In genomic region chr15:93477721-93478120, GRCh38 we compare ENCODE assay signal across 17 cellular contexts.
A peak's percentile ranks its signal among the peaks of the same experiment; 100 is the strongest.
DNase-seq lines count a peak whose midpoint lies in the region; ATAC-seq and TF ChIP-seq lines count a peak whose summit lies in the region.
"Had no signal": no experiment of that assay in that cellular context is flagged by ENCODE, and none has a peak within 500 bp of the region (broad histone marks: within the 10 kb centered on the region; RNA-seq: fewer than 3 reads in every experiment).

No MANE protein-coding gene starts in this region.

- TF ChIP-seq EP300 in esophagus muscularis mucosa (IDR thresholded peaks at IDR 0.05) (no peak), suprapubic skin (IDR thresholded peaks at IDR 0.05) (no peak)

- H2BK12ac ChIP-seq in H9 (ENCODE audit: insufficient read length, low read depth, low read length) = no peak overlapping the region
- no peak overlapping the region for H2BK12ac ChIP-seq in neuronal stem cell (ENCODE audit: low read length)

- WGBS in H9 (ENCODE audit: extremely low coverage, insufficient read length, low lambda C conversion rate) = no CpG with 5 or more reads among the region's 4 CpGs
- 41 to 68% methylated on average over 4 of the region's 4 CpGs for WGBS in body of pancreas, 2 donors
- no CpG with 5 or more reads among the region's 4 CpGs for WGBS in neuronal stem cell (ENCODE audit: extremely low coverage in 2 of 2, insufficient read length in 2 of 2, insufficient replicate concordance in 1 of 2), 2 donors
- whole genome bisulfite sequencing in esophagus muscularis mucosa = 67% methylated on average over 4 of the region's 4 CpGs
- 68% methylated on average over 4 of the region's 4 CpGs for WGBS in suprapubic skin

- H3K4me2 ChIP-seq in H9 (ENCODE audit: insufficient read depth, insufficient read length, low read length) (no peak overlapping the region), neuronal stem cell (ENCODE audit: insufficient read depth, low read length, poor library complexity, severe bottlenecking) (no peak overlapping the region)
- H3K4me2 ChIP-seq: A549 had no signal

- H3K23me2 ChIP-seq in H9 (ENCODE audit: insufficient read length, low read depth, low read length, poor library complexity, severe bottlenecking) = no peaks in the 10 kb centered on the region

- no peak overlapping the region for H2BK20ac ChIP-seq in H9 (ENCODE audit: low read depth, low read length, poor library complexity, severe bottlenecking)

- no peak overlapping the region for H3K4me3 ChIP-seq in body of pancreas
- H3K4me3 ChIP-seq in left ventricle myocardium inferior = no peak overlapping the region
- H3K4me3 ChIP-seq in neuronal stem cell (ENCODE audit: low read length in 2 of 2) = no peak overlapping the region
- H3K4me3 ChIP-seq in esophagus muscularis mucosa = no peak overlapping the region
- no peak overlapping the region for H3K4me3 ChIP-seq in suprapubic skin
- H3K4me3 ChIP-seq: A549, K562 had no signal

- H3K9me3 ChIP-seq in H9 (ENCODE audit: control insufficient read depth, low read depth, low read length) (no peaks in the 10 kb centered on the region), body of pancreas (no peaks in the 10 kb centered on the region), left ventricle myocardium inferior (replicated peaks) (no peaks in the 10 kb centered on the region), neuronal stem cell (replicated peaks in 1 of 2; ENCODE audit: control insufficient read depth in 2 of 2, insufficient read depth in 1 of 2, low read depth in 1 of 2, low read length in 2 of 2) (peaks cover 0 to 25% of the 10 kb centered on the region in 2 donors), esophagus muscularis mucosa (no peaks in the 10 kb centered on the region), suprapubic skin (no peaks in the 10 kb centered on the region)
- H3K9me3 ChIP-seq: A549 had no signal

- H3K27me3 Mint-ChIP-seq in H9 (ENCODE audit: low read depth) = peaks cover 29% of the 10 kb centered on the region
- H3K27me3 Mint-ChIP-seq: CD4-positive, alpha-beta T cell had no signal

- DNase-seq in H9 = no peak
- peak in 1 of 4 donors; percentile 23 for DNase-seq in body of pancreas
- no peak for DNase-seq in left ventricle myocardium inferior
- DNase-seq in neuronal stem cell (ENCODE audit: low spot score) = no peak
- no peak for DNase-seq in NCI-H2227 treated with DMSO at 0.1 percent for 48 hours (lab: John Stamatoyannopoulos, UW)
- no peak for DNase-seq in esophagus muscularis mucosa (ENCODE audit: extremely low spot score)
- DNase-seq in T1000 (lab: John Stamatoyannopoulos, UW) = no peak
- DNase-seq in suprapubic skin (ENCODE audit: low spot score in 2 of 2) = no peak
- DNase-seq: CD4-positive, alpha-beta T cell; EL; NCI-H1092 treated with DMSO at 0.1 percent for 48 hours; NCI-H2081; NCI-H748 treated with DMSO at 0.1 percent for 48 hours; OCI-M1; SHP77 treated with DMSO at 0.1 percent for 48 hours had no signal

- H3K36me3 Mint-ChIP-seq in H9 (ENCODE audit: insufficient read depth in 1 of 3, low read depth in 3 of 3) = peaks cover 0 to 9% (median 7%) of the 10 kb centered on the region in 3 experiments; a peak in 5 of 7 replicates

- H4K91ac ChIP-seq in H9 (ENCODE audit: insufficient read length, low read depth, low read length) = no peak overlapping the region
- H4K91ac ChIP-seq in neuronal stem cell (ENCODE audit: low read depth, low read length, poor library complexity) = no peak overlapping the region

- H3K18ac ChIP-seq in H9 (ENCODE audit: insufficient read length, low read depth, low read length) (no peak overlapping the region), neuronal stem cell (ENCODE audit: low read length) (no peak overlapping the region)

- H3K9ac ChIP-seq in H9 (ENCODE audit: extremely low read depth, insufficient read length, low read length) (no peak overlapping the region), neuronal stem cell (ENCODE audit: low read depth, low read length, poor library complexity) (no peak overlapping the region)

- TF ChIP-seq CTCF in H9 (conservative IDR thresholded peaks at IDR 0.05) (peak; percentile 39; the same call in 2 of the 3 replicates), body of pancreas (IDR thresholded peaks at IDR 0.05) (peak in 1 of 7 experiments; percentile 18), left ventricle myocardium inferior (IDR thresholded peaks at IDR 0.05; ENCODE audit: borderline replicate concordance) (no peak), esophagus muscularis mucosa (IDR thresholded peaks at IDR 0.05) (no peak), suprapubic skin (IDR thresholded peaks at IDR 0.05) (no peak)

- H3K4me1 ChIP-seq in H9 (ENCODE audit: insufficient read depth, low read length) = peaks cover 21% of the 10 kb centered on the region; the same call in 1 of the 2 replicates
- H3K4me1 ChIP-seq in body of pancreas = peaks cover 46% of the 10 kb centered on the region
- no peaks in the 10 kb centered on the region for H3K4me1 ChIP-seq in left ventricle myocardium inferior
- H3K4me1 ChIP-seq in neuronal stem cell (ENCODE audit: control insufficient read depth in 2 of 2, insufficient read depth in 1 of 2, low read depth in 1 of 2, low read length in 2 of 2) = peaks cover 15 to 20% of the 10 kb centered on the region in 2 donors
- H3K4me1 ChIP-seq in esophagus muscularis mucosa = peaks cover 0 to 4% (median 0%) of the 10 kb centered on the region in 4 donors
- peaks cover 10% of the 10 kb centered on the region for H3K4me1 ChIP-seq in suprapubic skin
- H3K4me1 ChIP-seq: A549 had no signal

- no peak overlapping the region for H3K4me3 Mint-ChIP-seq in H9
- H3K4me3 Mint-ChIP-seq: CD4-positive, alpha-beta T cell had no signal

- intact Hi-C loops in body of pancreas (cut with DNase I) (no loop called here), left ventricle myocardium inferior (cut with micrococcal nuclease) (no loop called here), esophagus muscularis mucosa (cut with DNase I) (no loop called here)

- H2AK5ac ChIP-seq in H9 (ENCODE audit: insufficient read length, low read length) (no peak overlapping the region), neuronal stem cell (ENCODE audit: low read depth, low read length) (no peak overlapping the region)

- H3K27me3 ChIP-seq in H9 (ENCODE audit: insufficient read depth, low read length) = no peaks in the 10 kb centered on the region
- H3K27me3 ChIP-seq in body of pancreas = no peaks in the 10 kb centered on the region
- H3K27me3 ChIP-seq in left ventricle myocardium inferior (ENCODE audit: low read depth) = no peaks in the 10 kb centered on the region
- no peaks in the 10 kb centered on the region for H3K27me3 ChIP-seq in neuronal stem cell (ENCODE audit: control insufficient read depth in 3 of 3, insufficient read depth in 3 of 3, low read depth in 1 of 3, low read length in 3 of 3)
- no peaks in the 10 kb centered on the region for H3K27me3 ChIP-seq in esophagus muscularis mucosa
- H3K27me3 ChIP-seq in suprapubic skin = no peaks in the 10 kb centered on the region

- H2BK15ac ChIP-seq in H9 (ENCODE audit: low read depth, low read length) (no peak overlapping the region), neuronal stem cell (ENCODE audit: low read length) (no peak overlapping the region)

- H4K8ac ChIP-seq in H9 (replicated peaks; ENCODE audit: insufficient read length, low read depth, low read length) (no peak overlapping the region), neuronal stem cell (ENCODE audit: low read depth, low read length) (no peak overlapping the region)

- H3K4ac ChIP-seq in H9 (ENCODE audit: low read depth, low read length) = no peak overlapping the region
- H3K4ac ChIP-seq in neuronal stem cell (ENCODE audit: low read length) = no peak overlapping the region

- peak; percentile 36 for ATAC-seq in body of pancreas
- ATAC-seq: A549, K562 had no signal

- no peak overlapping the region for H4K5ac ChIP-seq in H9 (ENCODE audit: insufficient read length, low read depth, low read length)

- H2BK120ac ChIP-seq in H9 (ENCODE audit: low read depth, low read length, poor library complexity, severe bottlenecking) = no peak overlapping the region
- no peak overlapping the region for H2BK120ac ChIP-seq in neuronal stem cell (ENCODE audit: low read depth, low read length)

- H3K56ac ChIP-seq in H9 (ENCODE audit: insufficient read length, low read depth, low read length) = no peak overlapping the region

- peak overlapping the region in 2 of 3 experiments; percentile 28 to 34; a peak in 4 of 7 replicates for H3K27ac Mint-ChIP-seq in H9
- H3K27ac Mint-ChIP-seq: CD4-positive, alpha-beta T cell had no signal

- H3K23ac ChIP-seq in H9 (ENCODE audit: insufficient read length, low read depth, low read length) = no peak overlapping the region
- no peak overlapping the region for H3K23ac ChIP-seq in neuronal stem cell (ENCODE audit: low read depth, low read length, poor library complexity)

- H3K27ac ChIP-seq in H9 (ENCODE audit: insufficient read length, low read depth, low read length) = no peak overlapping the region
- peak overlapping the region in 1 of 4 donors; percentile 3 for H3K27ac ChIP-seq in body of pancreas
- peak overlapping the region; percentile 45 for H3K27ac ChIP-seq in left ventricle myocardium inferior (replicated peaks)
- H3K27ac ChIP-seq in neuronal stem cell (replicated peaks; ENCODE audit: low read length) = peak overlapping the region; percentile 84
- H3K27ac ChIP-seq in esophagus muscularis mucosa (replicated peaks in 1 of 4) = no peak overlapping the region
- H3K27ac ChIP-seq in suprapubic skin = no peak overlapping the region
- H3K27ac ChIP-seq: A549 had no signal

- H2AFZ ChIP-seq in H9 (ENCODE audit: low read length) (no peak overlapping the region), neuronal stem cell (ENCODE audit: low read length) (no peak overlapping the region)

- no peak overlapping the region for H3T11ph ChIP-seq in H9 (ENCODE audit: low read length)

- H3K36me3 ChIP-seq in body of pancreas (replicated peaks in 1 of 2; ENCODE audit: insufficient read depth in 1 of 2, low read depth in 2 of 2) = no peaks in the 10 kb centered on the region
- no peaks in the 10 kb centered on the region for H3K36me3 ChIP-seq in left ventricle myocardium inferior
- peaks cover 0 to 27% of the 10 kb centered on the region in 2 donors for H3K36me3 ChIP-seq in neuronal stem cell (replicated peaks in 1 of 2; ENCODE audit: control insufficient read depth in 2 of 2, insufficient read depth in 2 of 2, low read length in 2 of 2)
- H3K36me3 ChIP-seq in esophagus muscularis mucosa = no peaks in the 10 kb centered on the region
- H3K36me3 ChIP-seq in suprapubic skin = no peaks in the 10 kb centered on the region

- TF ChIP-seq POLR2A in body of pancreas (IDR thresholded peaks at IDR 0.05) (no peak), esophagus muscularis mucosa (IDR thresholded peaks at IDR 0.05; ENCODE audit: low read depth) (no peak), suprapubic skin (IDR thresholded peaks at IDR 0.05) (no peak)

- no peaks in the 10 kb centered on the region for H4K20me1 ChIP-seq in H9 (ENCODE audit: control insufficient read depth, insufficient read depth, insufficient read length)

- H2BK5ac ChIP-seq in H9 (ENCODE audit: insufficient read length, low read length) = no peak overlapping the region
- no peak overlapping the region for H2BK5ac ChIP-seq in neuronal stem cell (ENCODE audit: low read length)

- H3K9me3 Mint-ChIP-seq in H9 = peaks cover 8 to 12% of the 10 kb centered on the region in 2 experiments; a peak in 4 of 5 replicates
- H3K9me3 Mint-ChIP-seq: CD4-positive, alpha-beta T cell had no signal

- no peaks in the 10 kb centered on the region for H3K79me2 ChIP-seq in H9 (ENCODE audit: insufficient read depth, low read length)

- peaks cover 45 to 60% of the 10 kb centered on the region in 2 experiments for H3K4me1 Mint-ChIP-seq in H9

- no peaks in the 10 kb centered on the region for H3K79me1 ChIP-seq in H9 (ENCODE audit: insufficient read depth, low read depth, low read length, poor library complexity, severe bottlenecking)
- H3K79me1 ChIP-seq in neuronal stem cell (ENCODE audit: low read depth, low read length) = no peaks in the 10 kb centered on the region

- no peak overlapping the region for H3K14ac ChIP-seq in H9 (ENCODE audit: insufficient read depth, low read length)
- no peak overlapping the region for H3K14ac ChIP-seq in neuronal stem cell (ENCODE audit: low read length)

Comparison
In these comparisons a context has a peak if more than half of its experiments do, and no peak if none do; other contexts are left out.
1. H3K27ac ChIP-seq: peak in left ventricle myocardium inferior (single experiment) and neuronal stem cell (single experiment); none in H9 (single experiment), esophagus muscularis mucosa (0 of 4) and suprapubic skin (single experiment).